ENCODE assay signal across 9 cellular contexts in genomic region chr17:16423226-16423872, GRCh38. TPM values are rescaled to one million over a fixed set of nuclear protein-coding genes. Genes with fewer than 3 reads are reported as not detected.
DNase-seq lines count a peak whose midpoint lies in the region; ATAC-seq and TF ChIP-seq lines count a peak whose summit lies in the region.
"Had no signal": no experiment of that assay in that cellular context is flagged by ENCODE, and none has a peak within 500 bp of the region (broad histone marks: within the 10 kb centered on the region; RNA-seq: fewer than 3 reads in every experiment).

No MANE protein-coding gene starts in this region.

- H3K36me3 ChIP-seq in heart left ventricle (peaks cover 0 to 95% (median 51%) of the 10 kb centered on the region in 9 donors), WERI-Rb-1 (peaks cover 13% of the 10 kb centered on the region), neuronal stem cell (replicated peaks in 1 of 2; ENCODE audit: control insufficient read depth in 2 of 2, insufficient read depth in 2 of 2, low read length in 2 of 2) (no peaks in the 10 kb centered on the region), tibial artery (peaks cover 43 to 58% (median 43%) of the 10 kb centered on the region in 3 donors), trophoblast cell (ENCODE audit: control insufficient read depth in 1 of 2, insufficient read depth in 2 of 2, low read length in 2 of 2) (peaks cover 0 to 9% of the 10 kb centered on the region in 2 experiments)

- ATAC-seq in heart left ventricle, result no peak

- no peaks in the 10 kb centered on the region for H3K9me3 ChIP-seq in heart left ventricle
- no peaks in the 10 kb centered on the region for H3K9me3 ChIP-seq in WERI-Rb-1 (ENCODE audit: severe bottlenecking)
- no peaks in the 10 kb centered on the region for H3K9me3 ChIP-seq in neuronal stem cell (replicated peaks in 1 of 2; ENCODE audit: control insufficient read depth in 2 of 2, insufficient read depth in 1 of 2, low read depth in 1 of 2, low read length in 2 of 2)
- no peaks in the 10 kb centered on the region for H3K9me3 ChIP-seq in tibial artery
- H3K9me3 ChIP-seq in trophoblast cell (ENCODE audit: insufficient read depth, low read depth, low read length), result no peaks in the 10 kb centered on the region

- H3K4me1 ChIP-seq in heart left ventricle, result peaks cover 0 to 23% (median 5%) of the 10 kb centered on the region in 12 donors
- H3K4me1 ChIP-seq in neuronal stem cell (ENCODE audit: control insufficient read depth in 2 of 2, insufficient read depth in 1 of 2, low read depth in 1 of 2, low read length in 2 of 2), result peaks cover 5 to 10% of the 10 kb centered on the region in 2 donors
- H3K4me1 ChIP-seq in tibial artery, result peaks cover 4 to 26% (median 22%) of the 10 kb centered on the region in 4 donors
- H3K4me1 ChIP-seq in trophoblast cell (ENCODE audit: control insufficient read depth in 1 of 2, insufficient read depth in 2 of 2, low read length in 2 of 2), result peaks cover 14 to 25% of the 10 kb centered on the region in 2 experiments

- intact Hi-C loops in cardiac septum (cut with DNase I), result no loop called here
- intact Hi-C loops in heart left ventricle (cut with DNase I), result no loop called here
- intact Hi-C loops in tibial artery (cut with DNase I; ENCODE audit: low total_unique reads), result no loop called here

- H2BK120ac ChIP-seq in neuronal stem cell (ENCODE audit: low read depth, low read length) (no peak overlapping the region), trophoblast cell (ENCODE audit: insufficient read depth, low read length, poor library complexity) (no peak overlapping the region)

- H3K14ac ChIP-seq in neuronal stem cell (ENCODE audit: low read length) (no peak overlapping the region), trophoblast cell (ENCODE audit: low read length) (no peak overlapping the region)

- no peaks in the 10 kb centered on the region for H3K27me3 ChIP-seq in heart left ventricle
- H3K27me3 ChIP-seq in WERI-Rb-1 (ENCODE audit: insufficient read depth, low read depth, severe bottlenecking), result no peaks in the 10 kb centered on the region
- H3K27me3 ChIP-seq in neuronal stem cell (ENCODE audit: control insufficient read depth in 3 of 3, insufficient read depth in 3 of 3, low read depth in 1 of 3, low read length in 3 of 3), result peaks cover 0 to 3% (median 0%) of the 10 kb centered on the region in 3 experiments
- H3K27me3 ChIP-seq in tibial artery, result no peaks in the 10 kb centered on the region
- H3K27me3 ChIP-seq in trophoblast cell (ENCODE audit: insufficient read depth, low read length), result no peaks in the 10 kb centered on the region

- no peak overlapping the region for H4K12ac ChIP-seq in trophoblast cell (ENCODE audit: low read depth, low read length)

- WGBS in heart left ventricle, 4 donors, result 90 to 93% (median 93%) methylated on average over 9 to 10 of the region's 10 CpGs
- no CpG with 5 or more reads among the region's 10 CpGs for WGBS in neuronal stem cell (ENCODE audit: extremely low coverage in 2 of 2, insufficient read length in 2 of 2, insufficient replicate concordance in 1 of 2), 2 donors
- WGBS in trophoblast cell (ENCODE audit: extremely low coverage, insufficient coverage, insufficient read length), result no CpG with 5 or more reads among the region's 10 CpGs

- H2BK12ac ChIP-seq in neuronal stem cell (ENCODE audit: low read length) (no peak overlapping the region), trophoblast cell (ENCODE audit: low read length) (no peak overlapping the region)

- H3K4me2 ChIP-seq in neuronal stem cell (ENCODE audit: insufficient read depth, low read length, poor library complexity, severe bottlenecking) (no peak overlapping the region), trophoblast cell (ENCODE audit: low read length) (no peak overlapping the region)

- DNase-seq in cardiac septum (ENCODE audit: low spot score) (peak; percentile 57), heart left ventricle (no peak), WERI-Rb-1 (peak; percentile 4), cerebellum (ENCODE audit: low spot score) (peak; percentile 80), neuronal stem cell (ENCODE audit: low spot score) (no peak), tibial artery (no peak), dermis blood vessel endothelial cell (no peak), trophoblast cell (no peak)
- DNase-seq: DMS79 had no signal

- H2AFZ ChIP-seq in neuronal stem cell (ENCODE audit: low read length) (peak overlapping the region; percentile 33), trophoblast cell (ENCODE audit: insufficient read depth, low read length, poor library complexity) (no peak overlapping the region)

- H3K18ac ChIP-seq in neuronal stem cell (ENCODE audit: low read length), result peak overlapping the region; percentile 82
- no peak overlapping the region for H3K18ac ChIP-seq in trophoblast cell (ENCODE audit: low read length)

- no peak overlapping the region for H3K27ac ChIP-seq in heart left ventricle
- H3K27ac ChIP-seq in WERI-Rb-1, result no peak overlapping the region
- no peak overlapping the region for H3K27ac ChIP-seq in neuronal stem cell (replicated peaks; ENCODE audit: low read length)
- H3K27ac ChIP-seq in tibial artery, result no peak overlapping the region
- no peak overlapping the region for H3K27ac ChIP-seq in trophoblast cell (ENCODE audit: low read depth, low read length)

- H2BK5ac ChIP-seq in neuronal stem cell (ENCODE audit: low read length), result no peak overlapping the region
- H2BK5ac ChIP-seq in trophoblast cell (ENCODE audit: low read depth, low read length, poor library complexity), result no peak overlapping the region

- peak overlapping the region; percentile 45 for H2BK15ac ChIP-seq in neuronal stem cell (ENCODE audit: low read length)

- H4K8ac ChIP-seq in neuronal stem cell (ENCODE audit: low read depth, low read length) (peak overlapping the region; percentile 21), trophoblast cell (ENCODE audit: low read depth, low read length) (no peak overlapping the region)

- peak overlapping the region; percentile 47 for H3K4ac ChIP-seq in neuronal stem cell (ENCODE audit: low read length)
- H3K4ac ChIP-seq in trophoblast cell (ENCODE audit: low read depth, low read length), result no peak overlapping the region

- no peak overlapping the region for H3K23ac ChIP-seq in neuronal stem cell (ENCODE audit: low read depth, low read length, poor library complexity)
- H3K23ac ChIP-seq in trophoblast cell (ENCODE audit: low read length), result no peak overlapping the region

- TF ChIP-seq CTCF in heart left ventricle (IDR thresholded peaks at IDR 0.05), result no peak
- no peak for TF ChIP-seq CTCF in WERI-Rb-1 (IDR thresholded peaks at IDR 0.05; ENCODE audit: low read depth, low read length)
- TF ChIP-seq CTCF in tibial artery (IDR thresholded peaks at IDR 0.05), result no peak

- H3K4me3 ChIP-seq in heart left ventricle (no peak overlapping the region), WERI-Rb-1 (ENCODE audit: low read depth, low read length) (no peak overlapping the region), neuronal stem cell (ENCODE audit: low read length in 2 of 2) (no peak overlapping the region), tibial artery (no peak overlapping the region), trophoblast cell (ENCODE audit: low read depth, low read length) (no peak overlapping the region)

- H3K79me1 ChIP-seq in neuronal stem cell (ENCODE audit: low read depth, low read length), result no peaks in the 10 kb centered on the region
- H3K79me1 ChIP-seq in trophoblast cell (ENCODE audit: low read length), result peaks cover 13% of the 10 kb centered on the region

- peaks cover 2% of the 10 kb centered on the region for H3K79me2 ChIP-seq in trophoblast cell (ENCODE audit: control insufficient read depth, insufficient read depth, low read length, poor library complexity)

- H4K91ac ChIP-seq in neuronal stem cell (ENCODE audit: low read depth, low read length, poor library complexity) (peak overlapping the region; percentile 56), trophoblast cell (ENCODE audit: low read depth, low read length) (no peak overlapping the region)

- H2AK5ac ChIP-seq in neuronal stem cell (ENCODE audit: low read depth, low read length), result no peak overlapping the region
- H2AK5ac ChIP-seq in trophoblast cell (ENCODE audit: low read length), result no peak overlapping the region

- TF ChIP-seq POLR2A in heart left ventricle (IDR thresholded peaks at IDR 0.05), result no peak

- no peak overlapping the region for H3K9ac ChIP-seq in neuronal stem cell (ENCODE audit: low read depth, low read length, poor library complexity)
- H3K9ac ChIP-seq in trophoblast cell (ENCODE audit: low read length), result no peak overlapping the region

RNA-seq across cellular contexts. Expression of gene TRPV2, which starts 8.0 kb away (rescaled TPM):
- total RNA-seq in cardiac septum (9.1 TPM), heart left ventricle (10 to 100 TPM in 5 of 9 donors, 1 to 10 TPM in 4; 5.8 to 43.5 (median 11.5) TPM), cerebellum (1.8 TPM), dermis blood vessel endothelial cell (40.0 and 48.8 TPM in 2 replicates)
- polyA plus RNA-seq in heart left ventricle, result 1 to 10 TPM; 5.2 to 8.6 TPM
- polyA plus RNA-seq in neuronal stem cell (2013, experiment 1 of 2), result 0.36 TPM
- polyA plus RNA-seq in neuronal stem cell (2013, experiment 2 of 2), result 0.30 TPM
- 202 and 233 TPM in 2 replicates for polyA plus RNA-seq in trophoblast cell (2013)

RNA-seq across cellular contexts. Expression of gene UBB, which starts 42.5 kb away (rescaled TPM):
- total RNA-seq in cardiac septum, result 1,552 TPM
- total RNA-seq in heart left ventricle, result 1,000 to 10,000 TPM in 8 of 9 donors, 100 to 1,000 TPM in 1; 665 to 2,180 (median 1,547) TPM
- 1,000 to 10,000 TPM in 1 of 2 donors, 100 to 1,000 TPM in 1; 932 to 1,006 TPM for polyA plus RNA-seq in heart left ventricle
- 1,017 TPM for total RNA-seq in cerebellum
- polyA plus RNA-seq in neuronal stem cell (2013, experiment 1 of 2), result 3,085 TPM
- polyA plus RNA-seq in neuronal stem cell (2013, experiment 2 of 2), result 3,088 TPM
- total RNA-seq in dermis blood vessel endothelial cell, result 1,676 and 1,882 TPM in 2 replicates
- 2,269 and 2,298 TPM in 2 replicates for polyA plus RNA-seq in trophoblast cell (2013)

Comparison
In these comparisons a context has a peak if more than half of its experiments do, and no peak if none do; other contexts are left out.
1. DNase-seq: peak in cardiac septum (single experiment), WERI-Rb-1 (single experiment) and cerebellum (single experiment); none in heart left ventricle (0 of 5), neuronal stem cell (single experiment), tibial artery (0 of 2), dermis blood vessel endothelial cell (single experiment) and trophoblast cell (0 of 2).